15 cellular contexts compared by ENCODE assay signal in genomic region chr1:13766906-13767564, GRCh38.
DNase-seq lines count a peak whose midpoint lies in the region; ATAC-seq and TF ChIP-seq lines count a peak whose summit lies in the region.
"Had no signal": no experiment of that assay in that cellular context is flagged by ENCODE, and none has a peak within 500 bp of the region (broad histone marks: within the 10 kb centered on the region; RNA-seq: fewer than 3 reads in every experiment).

No MANE protein-coding gene starts in this region.

- H3K9me3 ChIP-seq in mammary epithelial cell (replicated peaks; ENCODE audit: insufficient read depth, low read length), result no peaks in the 10 kb centered on the region

- no peaks in the 10 kb centered on the region for H3K36me3 Mint-ChIP-seq in natural killer cell

- peaks cover 9% of the 10 kb centered on the region for H3K4me1 ChIP-seq in mammary epithelial cell (ENCODE audit: insufficient read depth, low read length)

- in situ Hi-C loops in mammary epithelial cell (cut with MboI; ENCODE audit: low sequenced_read_pairs in 2 of 2), result no loop called here

- H2AFZ ChIP-seq in mammary epithelial cell (ENCODE audit: low read depth, low read length), result no peak overlapping the region
- H2AFZ ChIP-seq: PC-9 had no signal

- H3K79me2 ChIP-seq in mammary epithelial cell (ENCODE audit: insufficient read depth, low read length), result peaks cover 99% of the 10 kb centered on the region

- no peak for TF ChIP-seq CTCF in AG10803 (conservative IDR thresholded peaks at IDR 0.05; ENCODE audit: low read length)
- no peak for TF ChIP-seq CTCF in mammary epithelial cell (conservative IDR thresholded peaks at IDR 0.05 in 1 of 2, IDR thresholded peaks at IDR 0.05 in 1 of 2; ENCODE audit: extremely low read depth in 1 of 2, insufficient read depth in 1 of 2, low read depth in 1 of 2, low read length in 2 of 2)
- no peak for TF ChIP-seq CTCF in natural killer cell (IDR thresholded peaks at IDR 0.05)

- no peak overlapping the region for H3K4me2 ChIP-seq in mammary epithelial cell (ENCODE audit: insufficient read depth, low read depth, low read length)
- H3K4me2 ChIP-seq: KMS-11, PC-9 had no signal

- 85% methylated on average over 4 of the region's 6 CpGs for WGBS in mammary epithelial cell (ENCODE audit: low coverage, missing lambda C conversion rate)

- no peaks in the 10 kb centered on the region for H3K27me3 Mint-ChIP-seq in natural killer cell (ENCODE audit: low read depth in 2 of 2)

- dilution Hi-C loops in mammary epithelial cell (cut with HindIII; ENCODE audit: low sequenced_read_pairs), result no loop called here

- peak; percentile 74 for DNase-seq in AG10803 (ENCODE audit: low read depth)
- peak; percentile 43 for DNase-seq in HPDE6-E6E7 (ENCODE audit: extremely low spot score)
- DNase-seq in mammary epithelial cell, result peak; percentile 59
- no peak for DNase-seq in natural killer cell
- DNase-seq in SIG-M5 treated with dmso at 0.1 percent for 504 hours (lab: John Stamatoyannopoulos, UW; ENCODE audit: unreplicated experiment), result no peak
- DNase-seq in mesenteric fat pad (ENCODE audit: low spot score), result no peak
- no peak for DNase-seq in NCI-H748 treated with DMSO at 0.1 percent for 48 hours (lab: John Stamatoyannopoulos, UW)
- DNase-seq: caudate nucleus; H9; NCI-H2107; stimulated activated CD8-positive, alpha-beta memory T cell treated with anti-CD3 and anti-CD28 coated beads, Interleukin-4, amount 100 ng/mL, for 48 hours had no signal

- peaks cover 75 to 76% of the 10 kb centered on the region in 2 donors for H3K4me1 Mint-ChIP-seq in natural killer cell

- H3K9ac ChIP-seq in mammary epithelial cell (ENCODE audit: insufficient read depth, low read length), result no peak overlapping the region
- H3K9ac ChIP-seq: KMS-11 had no signal

- ATAC-seq in natural killer cell (no peak), GM18873 (IDR thresholded peaks at IDR 0.05; ENCODE audit: low FRiP score, unreplicated experiment) (no peak)

- H3K9me3 Mint-ChIP-seq in natural killer cell, result no peaks in the 10 kb centered on the region
- H3K9me3 Mint-ChIP-seq: H9, neural crest cell had no signal

- intact Hi-C loops in mammary epithelial cell (cut with micrococcal nuclease), result no loop called here
- intact Hi-C loops in natural killer cell (cut with micrococcal nuclease), result loop anchor here (5.0 kb wide), 1 partner anchor 35 kb away; no protein-coding TSS in a partner anchor

- H3K4me3 ChIP-seq in AG10803 (ENCODE audit: low read length) (no peak overlapping the region), mammary epithelial cell (replicated peaks in 1 of 3; ENCODE audit: insufficient read depth in 1 of 3, low read depth in 2 of 3, low read length in 3 of 3) (no peak overlapping the region)
- H3K4me3 ChIP-seq: PC-9 had no signal

- H3K27ac ChIP-seq in mammary epithelial cell (ENCODE audit: insufficient read depth, low read depth, low read length), result no peak overlapping the region
- H3K27ac ChIP-seq: KMS-11, PC-9 had no signal

- no peaks in the 10 kb centered on the region for H3K27me3 ChIP-seq in mammary epithelial cell (ENCODE audit: insufficient read depth, low read length)

- BruUV-seq in mammary epithelial cell (replicated peaks; lab: Mats Ljungman, UMichigan), result no TSS peak

- H4K20me1 ChIP-seq in mammary epithelial cell (ENCODE audit: insufficient read depth, low read length), result peaks cover 13% of the 10 kb centered on the region

- H3K27ac Mint-ChIP-seq in natural killer cell, result peak overlapping the region; percentile 65 to 74
- H3K27ac Mint-ChIP-seq: H9 had no signal

- CTCF ChIA-PET in mammary epithelial cell (lab: Charles Lee; ENCODE audit: low non-redundant PET), result no interaction called here

- H3K4me3 Mint-ChIP-seq in natural killer cell, result no peak overlapping the region
- H3K4me3 Mint-ChIP-seq: H9, neural crest cell had no signal

- H3K36me3 ChIP-seq in mammary epithelial cell (ENCODE audit: insufficient read depth, low read length), result no peaks in the 10 kb centered on the region

Comparison
In these comparisons a context has a peak if more than half of its experiments do, and no peak if none do; other contexts are left out.
1. DNase-seq: peak in AG10803 (single experiment), HPDE6-E6E7 (single experiment) and mammary epithelial cell (single experiment); none in natural killer cell (single experiment), SIG-M5 treated with dmso at 0.1 percent for 504 hours (single experiment), mesenteric fat pad (single experiment) and NCI-H748 treated with DMSO at 0.1 percent for 48 hours (single experiment).